In genomic region chr12:14367097-14367661, GRCh38 we compare ENCODE assay signal across 8 cellular contexts. TPM values are rescaled to one million over a fixed set of nuclear protein-coding genes. Genes with fewer than 3 reads are reported as not detected.
DNase-seq lines count a peak whose midpoint lies in the region; ATAC-seq and FAIRE-seq lines count a peak whose summit lies in the region.

No MANE protein-coding gene starts in this region.

- FAIRE-seq in small intestine (lab: Jason Lieb, UNC) = peak; percentile 71

- peak; percentile 40 for DNase-seq in ELR (ENCODE audit: low read depth)
- DNase-seq in activated CD4-positive, alpha-beta memory T cell treated with anti-CD3 and anti-CD28 coated beads, Interleukin-2, amount 10 ng/mL, durations not matched to agents 7 days and 5 days = no peak
- DNase-seq in globus pallidus (ENCODE audit: low spot score) = peak; percentile 37
- DNase-seq in small intestine = peak; percentile 44
- DNase-seq in OCI-M2 (lab: John Stamatoyannopoulos, UW; ENCODE audit: unreplicated experiment) = no peak
- DNase-seq in AG08395 (ENCODE audit: low spot score) = no peak

- H3K4me1 ChIP-seq in HUES6 (ENCODE audit: control insufficient read depth, insufficient read depth, low read length) = peaks cover 11% of the 10 kb centered on the region; the same call in 1 of the 2 replicates
- H3K4me1 ChIP-seq in small intestine (ENCODE audit: control insufficient read depth in 2 of 2, insufficient read depth in 1 of 2, low read depth in 1 of 2, low read length in 1 of 2) = peaks cover 0 to 2% of the 10 kb centered on the region in 2 donors

- H3K36me3 Mint-ChIP-seq in activated CD4-positive, alpha-beta memory T cell treated with anti-CD3 and anti-CD28 coated beads, Interleukin-2, amount 10 ng/mL, durations not matched to agents 7 days and 5 days (ENCODE audit: low read depth) = peaks cover 48% of the 10 kb centered on the region

- 2 to 7% (median 4%) methylated on average over 6 of the region's 6 CpGs for WGBS in small intestine, 3 donors

- H3K4me3 ChIP-seq in HUES6 (ENCODE audit: low read depth, low read length) (peak overlapping the region; percentile 78), small intestine (ENCODE audit: low read depth in 1 of 2, low read length in 2 of 2) (peak overlapping the region in 1 of 2 donors; percentile 45)

- H3K27me3 ChIP-seq in HUES6 (ENCODE audit: control insufficient read depth, insufficient read depth, low read length) = no peaks in the 10 kb centered on the region
- no peaks in the 10 kb centered on the region for H3K27me3 ChIP-seq in small intestine (ENCODE audit: control insufficient read depth in 2 of 2, insufficient read depth in 2 of 2, low read length in 2 of 2)

- peak overlapping the region; percentile 94 for H3K27ac Mint-ChIP-seq in activated CD4-positive, alpha-beta memory T cell treated with anti-CD3 and anti-CD28 coated beads, Interleukin-2, amount 10 ng/mL, durations not matched to agents 7 days and 5 days

- CTCF ChIA-PET in activated CD4-positive, alpha-beta memory T cell treated with anti-CD3 and anti-CD28 coated beads, Interleukin-2, amount 10 ng/mL, durations not matched to agents 7 days and 5 days (lab: Charles Lee) = interaction anchor here (2.1 to 3.6 kb wide), 3 partner anchors 18 to 109 kb away, joined by 21 to 95 read pairs (median 34); no protein-coding TSS in a partner anchor

- H3K4me3 Mint-ChIP-seq in activated CD4-positive, alpha-beta memory T cell treated with anti-CD3 and anti-CD28 coated beads, Interleukin-2, amount 10 ng/mL, durations not matched to agents 7 days and 5 days = peak overlapping the region; percentile 79

- 0 out of 2 replicates have a peak overlapping the region, but pooled peaks have one; percentile 96 for H3K27ac ChIP-seq in HUES6 (ENCODE audit: low read depth, low read length)
- peak overlapping the region in 1 of 2 donors; percentile 55 for H3K27ac ChIP-seq in small intestine (ENCODE audit: low read depth in 1 of 2, low read length in 1 of 2)

- H3K4me1 Mint-ChIP-seq in activated CD4-positive, alpha-beta memory T cell treated with anti-CD3 and anti-CD28 coated beads, Interleukin-2, amount 10 ng/mL, durations not matched to agents 7 days and 5 days = peaks cover 41% of the 10 kb centered on the region

- H3K9ac ChIP-seq in HUES6 (ENCODE audit: low read length) = peak overlapping the region; percentile 29

- H3K36me3 ChIP-seq in HUES6 (ENCODE audit: control insufficient read depth, insufficient read depth, low read length) = no peaks in the 10 kb centered on the region
- no peaks in the 10 kb centered on the region for H3K36me3 ChIP-seq in small intestine (ENCODE audit: control insufficient read depth in 2 of 2, insufficient read depth in 2 of 2, low read length in 2 of 2)

- no peaks in the 10 kb centered on the region for H3K27me3 Mint-ChIP-seq in activated CD4-positive, alpha-beta memory T cell treated with anti-CD3 and anti-CD28 coated beads, Interleukin-2, amount 10 ng/mL, durations not matched to agents 7 days and 5 days

- POLR2A ChIA-PET in activated CD4-positive, alpha-beta memory T cell treated with anti-CD3 and anti-CD28 coated beads, Interleukin-2, amount 10 ng/mL, durations not matched to agents 7 days and 5 days (lab: Charles Lee) = interaction anchor here (1.5 to 3.0 kb wide), 7 partner anchors 19 to 592 kb away, joined by 4 to 247 read pairs (median 47); a partner anchor contains a TSS

- ATAC-seq in GM19468 (IDR thresholded peaks at IDR 0.05; ENCODE audit: extremely low read depth, unreplicated experiment) = peak; percentile 12

- H3K9me3 Mint-ChIP-seq in activated CD4-positive, alpha-beta memory T cell treated with anti-CD3 and anti-CD28 coated beads, Interleukin-2, amount 10 ng/mL, durations not matched to agents 7 days and 5 days = peaks cover 3% of the 10 kb centered on the region

- H3K9me3 ChIP-seq in HUES6 (ENCODE audit: control insufficient read depth, insufficient read depth, low read depth, low read length) (no peaks in the 10 kb centered on the region; the same call in 1 of the 2 replicates), small intestine (ENCODE audit: control insufficient read depth, low read depth) (no peaks in the 10 kb centered on the region)

RNA-seq across cellular contexts. Expression of gene ATF7IP, which starts 1.7 kb away (rescaled TPM):
- total RNA-seq in activated CD4-positive, alpha-beta memory T cell treated with anti-CD3 and anti-CD28 coated beads, Interleukin-2, amount 10 ng/mL, durations not matched to agents 7 days and 5 days = 100 to 1,000 TPM; 129 to 134 TPM
- polyA plus RNA-seq in small intestine = 1 to 10 TPM; 3.5 to 7.8 (median 3.6) TPM

Comparison
In these comparisons a context has a peak if more than half of its experiments do, and no peak if none do; other contexts are left out.
1. DNase-seq: peak in ELR (single experiment), globus pallidus (single experiment) and small intestine (single experiment); none in activated CD4-positive, alpha-beta memory T cell treated with anti-CD3 and anti-CD28 coated beads, Interleukin-2, amount 10 ng/mL, durations not matched to agents 7 days and 5 days (single experiment), OCI-M2 (single experiment) and AG08395 (single experiment).